Comparison of ENCODE assay signal across 28 cellular contexts in the genomic region with DNA sequence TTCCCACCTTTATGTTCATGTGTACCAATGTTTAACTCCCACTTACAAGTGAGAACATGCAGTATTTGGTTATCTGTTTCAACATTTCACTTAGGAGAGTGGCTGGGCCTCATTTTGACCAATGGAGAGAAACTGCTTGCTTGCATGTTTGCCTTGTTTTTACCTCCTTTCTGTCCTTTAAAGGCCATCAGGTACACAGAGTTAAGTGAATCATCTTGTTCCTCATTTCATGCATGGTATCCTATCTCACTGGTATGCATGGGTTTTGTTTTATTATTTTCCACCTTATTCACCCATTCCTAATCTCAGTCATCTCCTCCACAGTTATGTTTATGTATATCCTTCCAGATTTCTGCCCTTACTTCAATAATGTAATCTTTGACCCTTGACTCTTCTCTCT.
"Had no signal": no experiment of that assay in that cellular context is flagged by ENCODE, and none has a peak within 500 bp of the region (broad histone marks: within the 10 kb centered on the region; RNA-seq: fewer than 3 reads in every experiment).

No MANE protein-coding gene starts in this region.

- H3K27ac Mint-ChIP-seq: stimulated activated effector memory CD8-positive, alpha-beta T cell treated with anti-CD3 and anti-CD28 coated beads, Interleukin-12 subunit alpha, Interleukin-12 subunit beta, amount 100 ng/mL, for 72 hours; stimulated activated memory B cell treated with anti-CD40 and anti-IgM and Interleukin-4, amounts not matched to agents 10 μg/mL and 1 μg/mL and 100 μg/mL, for 72 hours; stimulated activated naive CD8-positive, alpha-beta T cell treated with anti-CD3 and anti-CD28 coated beads, Interleukin-15, Interleukin-2, amounts not matched to agents 100 ng/mL and 50 ng/mL, for 24 hours; type B pancreatic cell had no signal

- FAIRE-seq: urothelium cell line had no signal

- H3K4me3 ChIP-seq: stomach, suprapubic skin, testis, thoracic aorta, thyroid gland, tibial artery, tibial nerve, transverse colon, upper lobe of left lung, upper lobe of right lung, vagina had no signal

- H3K27ac ChIP-seq: stomach, suprapubic skin, testis, thoracic aorta, thyroid gland, tibial artery, tibial nerve, transverse colon, upper lobe of left lung, upper lobe of right lung, vagina had no signal

- H3K4me3 Mint-ChIP-seq: stimulated activated effector memory CD8-positive, alpha-beta T cell treated with anti-CD3 and anti-CD28 coated beads, Interleukin-12 subunit alpha, Interleukin-12 subunit beta, amount 100 ng/mL, for 72 hours; stimulated activated memory B cell treated with anti-CD40 and anti-IgM and Interleukin-4, amounts not matched to agents 10 μg/mL and 1 μg/mL and 100 μg/mL, for 72 hours; stimulated activated naive CD8-positive, alpha-beta T cell treated with anti-CD3 and anti-CD28 coated beads, Interleukin-15, Interleukin-2, amounts not matched to agents 100 ng/mL and 50 ng/mL, for 24 hours; type B pancreatic cell had no signal

- H3K36me3 ChIP-seq: stomach, suprapubic skin, thoracic aorta, thyroid gland, transverse colon, upper lobe of left lung, upper lobe of right lung, vagina had no signal

- H3K36me3 Mint-ChIP-seq: stimulated activated effector memory CD8-positive, alpha-beta T cell treated with anti-CD3 and anti-CD28 coated beads, Interleukin-12 subunit alpha, Interleukin-12 subunit beta, amount 100 ng/mL, for 72 hours had no signal

- ATAC-seq: stimulated activated effector memory CD8-positive, alpha-beta T cell treated with anti-CD3 and anti-CD28 coated beads, Interleukin-12 subunit alpha, Interleukin-12 subunit beta, amount 100 ng/mL, for 72 hours; stimulated activated memory B cell treated with anti-CD40 and anti-IgM and Interleukin-4, amounts not matched to agents 10 μg/mL and 1 μg/mL and 100 μg/mL, for 72 hours; stimulated activated naive CD8-positive, alpha-beta T cell treated with anti-CD3 and anti-CD28 coated beads, Interleukin-15, Interleukin-2, amounts not matched to agents 100 U/mL and 50 U/mL, for 24 hours; upper lobe of right lung had no signal

- DNase-seq: stimulated activated CD4-positive, alpha-beta T cell treated with anti-CD3 and anti-CD28 coated beads, Interleukin-1b, Interleukin-23, amount 100 ng/mL, for 48 hours; stimulated activated CD4-positive, alpha-beta T cell treated with anti-CD3 and anti-CD28 coated beads, Interleukin-2, amount 100 ng/mL, for 24 hours; stimulated activated CD4-positive, alpha-beta T cell treated with anti-CD3 and anti-CD28 coated beads, Interleukin-2, amount 100 ng/mL, for 48 hours; stimulated activated CD4-positive, alpha-beta T cell treated with anti-CD3 and anti-CD28 coated beads, Interleukin-4, amount 100 ng/mL, for 1 hour; stimulated activated CD4-positive, alpha-beta T cell treated with anti-CD3 and anti-CD28 coated beads, Interleukin-4, amount 100 ng/mL, for 24 hours; stimulated activated CD4-positive, alpha-beta T cell treated with anti-CD3 and anti-CD28 coated beads, Interleukin-4, amount 100 ng/mL, for 4 hours; stimulated activated CD8-positive, alpha-beta memory T cell treated with anti-CD3 and anti-CD28 coated beads, Interleukin-4, amount 100 ng/mL, for 48 hours; stimulated activated naive CD4-positive, alpha-beta T cell; stimulated activated naive CD4-positive, alpha-beta T cell treated with Interleukin-2 at 50 U/mL for 16 hours; stimulated activated naive CD8-positive, alpha-beta T cell treated with anti-CD3 and anti-CD28 coated beads, Interleukin-15, Interleukin-2, amounts not matched to agents 100 U/mL and 50 U/mL, for 24 hours; stomach; substantia nigra; testis; thyroid gland; tibial artery; transverse colon; trophoblast cell; upper lobe of left lung; upper lobe of right lung had no signal

- H3K27me3 ChIP-seq: stomach, suprapubic skin, testis, thyroid gland, tibial artery, tibial nerve, transverse colon, upper lobe of left lung, upper lobe of right lung, vagina had no signal

- H3K4me1 ChIP-seq: stomach, suprapubic skin, testis, thyroid gland, tibial artery, tibial nerve, transverse colon, upper lobe of right lung, vagina had no signal

- H3K9me3 Mint-ChIP-seq: stimulated activated effector memory CD8-positive, alpha-beta T cell treated with anti-CD3 and anti-CD28 coated beads, Interleukin-12 subunit alpha, Interleukin-12 subunit beta, amount 100 ng/mL, for 72 hours; stimulated activated memory B cell treated with anti-CD40 and anti-IgM and Interleukin-4, amounts not matched to agents 10 μg/mL and 1 μg/mL and 100 μg/mL, for 72 hours; stimulated activated naive CD8-positive, alpha-beta T cell treated with anti-CD3 and anti-CD28 coated beads, Interleukin-15, Interleukin-2, amounts not matched to agents 100 ng/mL and 50 ng/mL, for 24 hours; type B pancreatic cell had no signal

- H3K27me3 Mint-ChIP-seq: stimulated activated memory B cell treated with anti-CD40 and anti-IgM and Interleukin-4, amounts not matched to agents 10 μg/mL and 1 μg/mL and 100 μg/mL, for 72 hours; stimulated activated naive CD8-positive, alpha-beta T cell treated with anti-CD3 and anti-CD28 coated beads, Interleukin-15, Interleukin-2, amounts not matched to agents 100 ng/mL and 50 ng/mL, for 24 hours; type B pancreatic cell had no signal

- H3K4me1 Mint-ChIP-seq: stimulated activated effector memory CD8-positive, alpha-beta T cell treated with anti-CD3 and anti-CD28 coated beads, Interleukin-12 subunit alpha, Interleukin-12 subunit beta, amount 100 ng/mL, for 72 hours had no signal

- H3K9me3 ChIP-seq: stomach, suprapubic skin, testis, thoracic aorta, thyroid gland, tibial artery, tibial nerve, transverse colon, upper lobe of left lung, upper lobe of right lung, vagina had no signal
